8 cellular contexts compared by ENCODE assay signal in the genomic region with DNA sequence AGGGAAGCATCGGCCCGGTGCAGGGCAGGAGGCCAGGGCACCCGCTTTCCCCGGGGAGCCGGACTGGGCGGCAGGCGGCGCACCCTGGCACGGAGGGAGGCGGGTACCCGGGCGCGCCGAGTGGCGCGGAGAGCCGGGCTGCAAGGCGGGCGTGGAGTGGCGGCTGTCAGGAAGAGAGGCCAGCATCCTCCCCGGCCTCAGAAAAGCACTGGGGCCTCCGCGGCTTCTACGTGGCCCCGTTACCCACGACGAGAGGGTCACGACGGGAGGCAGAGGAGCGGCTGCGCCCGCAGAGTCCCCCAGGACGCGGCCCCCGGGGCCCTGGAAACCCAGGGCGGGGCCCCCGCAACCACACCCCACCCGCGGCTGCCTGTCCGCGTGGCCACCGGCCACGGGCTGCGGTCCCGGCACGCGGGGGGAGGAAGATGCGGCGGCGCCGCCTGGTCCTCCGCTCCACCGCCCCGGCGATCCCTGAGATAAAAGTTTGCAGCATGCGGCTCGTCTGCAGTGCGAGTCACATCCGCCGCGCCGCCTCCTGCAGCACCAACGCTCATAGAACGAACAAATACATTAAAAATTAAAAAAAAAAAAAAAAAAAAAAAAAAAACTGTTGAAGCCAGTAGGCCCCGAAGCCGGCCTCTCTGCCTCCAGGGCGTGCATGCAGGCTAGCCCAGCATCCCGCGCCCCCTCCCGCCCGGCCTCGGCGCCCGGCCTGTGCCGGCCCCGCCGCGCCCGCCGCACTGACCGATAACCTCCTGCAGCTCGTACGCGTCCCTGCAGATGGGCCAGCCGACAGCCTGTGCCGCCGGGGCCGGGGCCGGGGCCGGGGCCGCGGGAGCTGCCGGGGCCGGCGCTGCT. TPM values are rescaled to one million over a fixed set of nuclear protein-coding genes. Genes with fewer than 3 reads are reported as not detected.
DNase-seq lines count a peak whose midpoint lies in the region; TF ChIP-seq lines count a peak whose summit lies in the region.

No MANE protein-coding gene starts in this region.

- H3K4me3 ChIP-seq in NB4 (ENCODE audit: low read depth, low read length) = peak overlapping the region; percentile 73

- H3K36me3 Mint-ChIP-seq in HFFc6 (ENCODE audit: low read depth) (peaks cover 12% of the 10 kb centered on the region), chondrocyte (ENCODE audit: low read depth) (no peaks in the 10 kb centered on the region)

- H3K9me3 Mint-ChIP-seq in HFFc6 (no peaks in the 10 kb centered on the region), chondrocyte (ENCODE audit: low read depth) (no peaks in the 10 kb centered on the region)

- H3K27ac Mint-ChIP-seq in HFFc6 (peak overlapping the region; percentile 91), chondrocyte (ENCODE audit: unreplicated experiment) (peak overlapping the region; percentile 90)

- peak overlapping the region; percentile 85 for H3K27ac ChIP-seq in layer of hippocampus (ENCODE audit: low read depth, low read length)

- DNase-seq in DMS 273 (lab: John Stamatoyannopoulos, UW; ENCODE audit: unreplicated experiment) (peak; percentile 78), DMS 273 treated with DMSO at 0.1 percent for 48 hours (lab: John Stamatoyannopoulos, UW) (no peak), HFFc6 (peak; percentile 58), NB4 (ENCODE audit: low read depth) (peak; percentile 83), chondrocyte (ENCODE audit: low spot score) (no peak)
- peak; percentile 43 to 59 for DNase-seq in activated CD4-positive, alpha-beta T cell treated with anti-CD3 and anti-CD28 coated beads for 24 hours (ENCODE audit: low read depth in 2 of 2)
- DNase-seq in stimulated activated CD4-positive, alpha-beta T cell treated with anti-CD3 and anti-CD28 coated beads, Interleukin-1b, Interleukin-23, amount 100 ng/mL, for 24 hours (ENCODE audit: low read depth in 4 of 4, low spot score in 1 of 4) = peak; percentile 31 to 61 (median 44)

- H3K4me3 Mint-ChIP-seq in HFFc6 = peak overlapping the region; percentile 98
- peak overlapping the region; percentile 94 for H3K4me3 Mint-ChIP-seq in chondrocyte (ENCODE audit: unreplicated experiment)

- no peaks in the 10 kb centered on the region for H3K27me3 ChIP-seq in layer of hippocampus (ENCODE audit: control insufficient read depth, insufficient read depth, low read length)

- TF ChIP-seq POLR2A in NB4 (IDR thresholded peaks at IDR 0.05; ENCODE audit: extremely low read depth, insufficient read length) = no peak

- H3K27me3 Mint-ChIP-seq in HFFc6 (ENCODE audit: insufficient read depth) (peaks cover 2% of the 10 kb centered on the region), chondrocyte (ENCODE audit: low read depth) (no peaks in the 10 kb centered on the region)

- TF ChIP-seq CTCF in HFFc6 (IDR thresholded peaks at IDR 0.05) (peak; percentile 66; the same call in 1 of the 2 replicates), NB4 (IDR thresholded peaks at IDR 0.05; ENCODE audit: low read depth, low read length) (peak; percentile 27), chondrocyte (IDR thresholded peaks at IDR 0.05) (peak; percentile 71)

- H3K4me1 Mint-ChIP-seq in HFFc6 (ENCODE audit: low read depth) (peaks cover 46% of the 10 kb centered on the region), chondrocyte (ENCODE audit: low read depth) (peaks cover 50% of the 10 kb centered on the region)

RNA-seq across cellular contexts. Expression of a gene that starts 0.7 kb away (rescaled TPM):
- total RNA-seq in HFFc6 (2021; fragmentation: NEBNext Ultra II Directional; extraction: Animal tissue kit (Norgen Biotek cat#: 25700)) = 10 to 100 TPM; 27.7 to 36.4 (median 33.4) TPM
- 31.9 to 34.8 TPM (median 34.3 TPM) in 3 replicates for total RNA-seq in chondrocyte

Comparison
In these comparisons a context has a peak if more than half of its experiments do, and no peak if none do; other contexts are left out.
1. DNase-seq: peak in DMS 273 (single experiment), HFFc6 (single experiment), NB4 (single experiment), activated CD4-positive, alpha-beta T cell treated with anti-CD3 and anti-CD28 coated beads for 24 hours (2 of 2) and stimulated activated CD4-positive, alpha-beta T cell treated with anti-CD3 and anti-CD28 coated beads, Interleukin-1b, Interleukin-23, amount 100 ng/mL, for 24 hours (4 of 4); none in DMS 273 treated with DMSO at 0.1 percent for 48 hours (single experiment) and chondrocyte (single experiment).
2. Peak in every context shown above with its lines, with median percentiles within 50 percentile points of each other: CTCF ChIP-seq.